20 cellular contexts compared by ENCODE assay signal in the genomic region with DNA sequence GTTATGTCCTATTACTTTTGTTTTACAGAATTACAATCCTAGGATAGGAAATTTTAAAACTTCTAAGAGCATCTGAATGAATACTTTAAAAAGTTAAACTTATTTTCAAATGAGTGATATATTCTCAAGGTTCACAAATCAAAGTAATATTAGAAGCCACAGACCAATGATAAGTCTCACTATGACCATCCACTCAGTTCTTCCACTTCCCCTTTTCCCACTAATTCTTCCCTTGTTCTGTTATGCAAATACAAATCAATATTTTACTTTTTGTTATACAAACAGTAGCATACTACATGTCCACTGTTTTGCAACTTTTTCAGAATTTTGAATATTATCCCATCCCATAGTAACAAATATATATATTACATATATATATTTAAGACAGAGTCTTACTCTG.
"Had no signal": no experiment of that assay in that cellular context is flagged by ENCODE, and none has a peak within 500 bp of the region (broad histone marks: within the 10 kb centered on the region; RNA-seq: fewer than 3 reads in every experiment).

No MANE protein-coding gene starts in this region.

- H3K27me3 Mint-ChIP-seq: naive thymus-derived CD8-positive, alpha-beta T cell; stimulated activated memory B cell treated with anti-CD40 and anti-IgM and Interleukin-4, amounts not matched to agents 10 μg/mL and 1 μg/mL and 100 μg/mL, for 72 hours; stimulated activated naive CD8-positive, alpha-beta T cell treated with anti-CD3 and anti-CD28 coated beads, Interleukin-15, amount 100 ng/mL, for 72 hours had no signal

- H3K4me3 Mint-ChIP-seq: naive thymus-derived CD8-positive, alpha-beta T cell; stimulated activated memory B cell treated with anti-CD40 and anti-IgM and Interleukin-4, amounts not matched to agents 10 μg/mL and 1 μg/mL and 100 μg/mL, for 72 hours; stimulated activated naive CD8-positive, alpha-beta T cell treated with anti-CD3 and anti-CD28 coated beads, Interleukin-15, amount 100 ng/mL, for 72 hours had no signal

- ATAC-seq: gastroesophageal sphincter; left lobe of liver; mucosa of descending colon; naive thymus-derived CD8-positive, alpha-beta T cell; psoas muscle; right lobe of liver; stimulated activated naive CD8-positive, alpha-beta T cell treated with anti-CD3 and anti-CD28 coated beads, Interleukin-15, amount 100 ng/mL, for 72 hours; upper lobe of right lung had no signal

- H3K9me3 Mint-ChIP-seq: naive thymus-derived CD8-positive, alpha-beta T cell; stimulated activated memory B cell treated with anti-CD40 and anti-IgM and Interleukin-4, amounts not matched to agents 10 μg/mL and 1 μg/mL and 100 μg/mL, for 72 hours; stimulated activated naive CD8-positive, alpha-beta T cell treated with anti-CD3 and anti-CD28 coated beads, Interleukin-15, amount 100 ng/mL, for 72 hours had no signal

- H3K4me1 Mint-ChIP-seq: naive thymus-derived CD8-positive, alpha-beta T cell; stimulated activated naive CD8-positive, alpha-beta T cell treated with anti-CD3 and anti-CD28 coated beads, Interleukin-15, amount 100 ng/mL, for 72 hours had no signal

- H3K27ac Mint-ChIP-seq: naive thymus-derived CD8-positive, alpha-beta T cell; stimulated activated naive CD8-positive, alpha-beta T cell treated with anti-CD3 and anti-CD28 coated beads, Interleukin-15, amount 100 ng/mL, for 72 hours had no signal

- DNase-seq: esophagus squamous epithelium; foreskin fibroblast; glutamatergic neuron; islet precursor cell; mammary epithelial cell; mucosa of descending colon; naive thymus-derived CD8-positive, alpha-beta T cell; psoas muscle; retina; right lobe of liver; spleen; stimulated activated CD4-positive, alpha-beta T cell treated with anti-CD3 and anti-CD28 coated beads, Interleukin-15, amount 100 ng/mL, for 24 hours; stimulated activated CD4-positive, alpha-beta T cell treated with anti-CD3 and anti-CD28 coated beads, Interleukin-1b, Interleukin-23, amount 100 ng/mL, for 48 hours; stimulated activated CD4-positive, alpha-beta T cell treated with anti-CD3 and anti-CD28 coated beads, Interleukin-4, amount 100 ng/mL, for 24 hours; stimulated activated naive CD8-positive, alpha-beta T cell treated with anti-CD3 and anti-CD28 coated beads, Interleukin-15, amount 100 ng/mL, for 72 hours; testis; upper lobe of right lung had no signal
